8 cellular contexts compared by ENCODE assay signal in the genomic region with DNA sequence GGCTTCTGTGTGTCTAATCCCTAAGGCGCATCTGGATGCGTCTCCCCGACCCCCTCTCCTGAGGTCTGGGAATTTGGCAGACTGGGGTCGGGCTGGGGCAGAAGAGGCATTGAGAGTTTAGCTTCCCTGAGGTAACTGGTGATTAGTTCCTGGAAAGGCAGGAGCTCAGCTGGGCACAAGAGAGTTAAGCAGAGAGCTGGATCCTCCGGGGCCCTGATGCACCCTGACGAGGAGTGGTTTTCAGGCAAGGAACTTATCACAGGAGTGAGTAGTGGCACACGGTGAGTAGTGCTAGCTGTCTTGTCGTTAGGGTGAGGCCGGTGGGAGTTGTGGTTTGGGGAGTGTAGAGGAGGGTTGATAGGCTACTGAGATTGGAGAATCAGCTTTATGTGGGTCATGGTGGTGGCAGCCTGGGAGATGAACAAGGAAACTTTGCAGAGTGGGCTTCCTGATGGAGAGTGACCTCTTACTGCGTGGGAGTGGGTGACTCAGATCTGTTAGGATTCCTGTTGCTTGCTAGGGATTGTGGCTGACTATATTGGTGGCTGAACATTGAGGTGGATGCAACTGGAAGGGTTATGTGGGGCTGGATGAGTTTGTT. TPM values are rescaled to one million over a fixed set of nuclear protein-coding genes. Genes with fewer than 3 reads are reported as not detected.
DNase-seq lines count a peak whose midpoint lies in the region; ATAC-seq and TF ChIP-seq lines count a peak whose summit lies in the region.

No MANE protein-coding gene starts in this region.

- no TSS peak for BruUV-seq in A673 (replicated peaks; lab: Mats Ljungman, UMichigan)

- peak overlapping the region; percentile 61 for H3K27ac Mint-ChIP-seq in activated CD8-positive, alpha-beta memory T cell treated with anti-CD3 and anti-CD28 coated beads, Interleukin-2, amount 10 ng/mL, durations not matched to agents 7 days and 5 days
- H3K27ac Mint-ChIP-seq in naive thymus-derived CD4-positive, alpha-beta T cell = peak overlapping the region; percentile 75 to 96 (median 86)

- peak; percentile 25 for ATAC-seq in GM18505 (IDR thresholded peaks at IDR 0.05; ENCODE audit: unreplicated experiment)
- peak; percentile 38 for ATAC-seq in activated CD8-positive, alpha-beta memory T cell treated with anti-CD3 and anti-CD28 coated beads, Interleukin-2, amount 10 ng/mL, durations not matched to agents 7 days and 5 days
- ATAC-seq in naive thymus-derived CD4-positive, alpha-beta T cell = peak; percentile 26

- no peak for TF ChIP-seq CTCF in A673 (conservative IDR thresholded peaks at IDR 0.05; ENCODE audit: low read depth, low read length)
- no peak for TF ChIP-seq CTCF in esophagus squamous epithelium (IDR thresholded peaks at IDR 0.05)

- 1 to 9% methylated on average over 7 to 10 of the region's 10 CpGs for WGBS in esophagus squamous epithelium, 2 donors

- H3K4me1 Mint-ChIP-seq in activated CD8-positive, alpha-beta memory T cell treated with anti-CD3 and anti-CD28 coated beads, Interleukin-2, amount 10 ng/mL, durations not matched to agents 7 days and 5 days = peaks cover 32% of the 10 kb centered on the region
- peaks cover 21 to 62% (median 50%) of the 10 kb centered on the region in 7 donors for H3K4me1 Mint-ChIP-seq in naive thymus-derived CD4-positive, alpha-beta T cell

- DNase-seq in A673 (ENCODE audit: low spot score) (peak; percentile 13), KG1 (lab: John Stamatoyannopoulos, UW) (peak; percentile 26), esophagus squamous epithelium (lab: John Stamatoyannopoulos, UW) (no peak), stromal cell of bone marrow (ENCODE audit: low read depth) (peak; percentile 49), NCI-H345 (lab: John Stamatoyannopoulos, UW) (no peak)
- peak; percentile 59 for DNase-seq in activated CD8-positive, alpha-beta memory T cell treated with anti-CD3 and anti-CD28 coated beads, Interleukin-2, amount 10 ng/mL, durations not matched to agents 7 days and 5 days
- DNase-seq in naive thymus-derived CD4-positive, alpha-beta T cell = peak in 6 of 9 donors; percentile 3 to 56 (median 10)

- H3K9me3 ChIP-seq in A673 (ENCODE audit: low read depth, low read length, poor library complexity, severe bottlenecking) (no peaks in the 10 kb centered on the region), esophagus squamous epithelium (no peaks in the 10 kb centered on the region)
- H3K9me3 ChIP-seq in naive thymus-derived CD4-positive, alpha-beta T cell (ENCODE audit: control insufficient read depth in 2 of 3, low read length in 3 of 3) = no peaks in the 10 kb centered on the region

- H3K9me3 Mint-ChIP-seq in activated CD8-positive, alpha-beta memory T cell treated with anti-CD3 and anti-CD28 coated beads, Interleukin-2, amount 10 ng/mL, durations not matched to agents 7 days and 5 days (ENCODE audit: low read depth) = no peaks in the 10 kb centered on the region
- H3K9me3 Mint-ChIP-seq in naive thymus-derived CD4-positive, alpha-beta T cell = peaks cover 0 to 1% (median 0%) of the 10 kb centered on the region in 11 donors

- TF ChIP-seq POLR2A in GM18505 (IDR thresholded peaks at IDR 0.05; ENCODE audit: borderline replicate concordance, extremely low read depth, insufficient read depth, insufficient read length) (no peak), esophagus squamous epithelium (IDR thresholded peaks at IDR 0.05) (no peak)

- peak overlapping the region; percentile 81 for H3K4me3 Mint-ChIP-seq in activated CD8-positive, alpha-beta memory T cell treated with anti-CD3 and anti-CD28 coated beads, Interleukin-2, amount 10 ng/mL, durations not matched to agents 7 days and 5 days
- peak overlapping the region; percentile 79 to 96 (median 90) for H3K4me3 Mint-ChIP-seq in naive thymus-derived CD4-positive, alpha-beta T cell

- H3K27me3 ChIP-seq in A673 (replicated peaks; ENCODE audit: insufficient read depth, low read depth, low read length, poor library complexity) (no peaks in the 10 kb centered on the region), esophagus squamous epithelium (no peaks in the 10 kb centered on the region)
- H3K27me3 ChIP-seq in naive thymus-derived CD4-positive, alpha-beta T cell (ENCODE audit: control insufficient read depth in 2 of 2, insufficient read depth in 2 of 2, low read length in 2 of 2) = no peaks in the 10 kb centered on the region

- intact Hi-C loops in A673 (cut with micrococcal nuclease; ENCODE audit: unreplicated experiment) = no loop called here
- intact Hi-C loops in esophagus squamous epithelium (cut with DNase I) = no loop called here
- intact Hi-C loops in naive thymus-derived CD4-positive, alpha-beta T cell (cut with micrococcal nuclease) = no loop called here

- POLR2A ChIA-PET in A673 (lab: Charles Lee; ENCODE audit: low non-redundant PET) = no interaction called here
- POLR2A ChIA-PET in naive thymus-derived CD4-positive, alpha-beta T cell (lab: Charles Lee) = interaction anchor here (0.6 to 4.1 kb wide), 5 partner anchors 8 to 147 kb away, joined by 3 to 25 read pairs (median 5); partner anchors contain the start of gene DCAF1

- H3K4me1 ChIP-seq in A673 (ENCODE audit: insufficient read depth, low read length, poor library complexity, severe bottlenecking) = peaks cover 4% of the 10 kb centered on the region
- peaks cover 9 to 36% (median 16%) of the 10 kb centered on the region in 3 donors for H3K4me1 ChIP-seq in esophagus squamous epithelium
- H3K4me1 ChIP-seq in naive thymus-derived CD4-positive, alpha-beta T cell (ENCODE audit: control insufficient read depth in 2 of 2, insufficient read depth in 2 of 2, low read length in 2 of 2) = peaks cover 11 to 18% of the 10 kb centered on the region in 2 donors

- H3K36me3 ChIP-seq in A673 (ENCODE audit: insufficient read depth, low read length, poor library complexity, severe bottlenecking) = no peaks in the 10 kb centered on the region
- peaks cover 0 to 31% (median 0%) of the 10 kb centered on the region in 3 donors for H3K36me3 ChIP-seq in esophagus squamous epithelium
- H3K36me3 ChIP-seq in naive thymus-derived CD4-positive, alpha-beta T cell (ENCODE audit: control insufficient read depth in 2 of 3, insufficient read depth in 3 of 3, low read length in 3 of 3) = peaks cover 0 to 4% (median 0%) of the 10 kb centered on the region in 3 experiments

- peaks cover 9% of the 10 kb centered on the region for H3K36me3 Mint-ChIP-seq in activated CD8-positive, alpha-beta memory T cell treated with anti-CD3 and anti-CD28 coated beads, Interleukin-2, amount 10 ng/mL, durations not matched to agents 7 days and 5 days
- H3K36me3 Mint-ChIP-seq in naive thymus-derived CD4-positive, alpha-beta T cell = peaks cover 0 to 11% (median 3%) of the 10 kb centered on the region in 5 donors

- no peaks in the 10 kb centered on the region for H3K27me3 Mint-ChIP-seq in activated CD8-positive, alpha-beta memory T cell treated with anti-CD3 and anti-CD28 coated beads, Interleukin-2, amount 10 ng/mL, durations not matched to agents 7 days and 5 days
- H3K27me3 Mint-ChIP-seq in naive thymus-derived CD4-positive, alpha-beta T cell = no peaks in the 10 kb centered on the region

- CTCF ChIA-PET in A673 (lab: Charles Lee) = interaction anchor here (0.5 kb wide), 1 partner anchor 45 kb away, joined by 3 read pairs; no protein-coding TSS in a partner anchor
- CTCF ChIA-PET in activated CD8-positive, alpha-beta memory T cell treated with anti-CD3 and anti-CD28 coated beads, Interleukin-2, amount 10 ng/mL, durations not matched to agents 7 days and 5 days (lab: Charles Lee) = interaction anchor here (1.0 to 4.0 kb wide), 7 partner anchors 18 to 147 kb away, joined by 3 to 25 read pairs (median 6); partner anchors contain the start of genes DCAF1 and TEX264
- CTCF ChIA-PET in naive thymus-derived CD4-positive, alpha-beta T cell (lab: Charles Lee) = interaction anchor here (1.0 to 1.6 kb wide), 2 partner anchors 20 to 130 kb away, joined by 3 to 4 read pairs; no protein-coding TSS in a partner anchor

- peak overlapping the region; percentile 82 for H3K27ac ChIP-seq in A673 (ENCODE audit: low read depth, low read length, poor library complexity, severe bottlenecking)
- H3K27ac ChIP-seq in esophagus squamous epithelium = peak overlapping the region; percentile 86 to 92 (median 88)
- peak overlapping the region; percentile 80 for H3K27ac ChIP-seq in naive thymus-derived CD4-positive, alpha-beta T cell (ENCODE audit: low read depth, low read length)

- H3K4me3 ChIP-seq in A673 (ENCODE audit: low read depth, low read length, poor library complexity, severe bottlenecking) (peak overlapping the region; percentile 78), esophagus squamous epithelium (peak overlapping the region; percentile 57 to 96 (median 86))
- H3K4me3 ChIP-seq in naive thymus-derived CD4-positive, alpha-beta T cell (ENCODE audit: low read length) = peak overlapping the region; percentile 68

RNA-seq across cellular contexts. Expression of gene RAD54L2, which starts 0.9 kb away (rescaled TPM):
- total RNA-seq in A673 (2021) (22.0 TPM in 2 replicates), esophagus squamous epithelium (10 to 100 TPM in 3 of 4 donors, 1 to 10 TPM in 1; 8.1 to 18.7 (median 13.4) TPM)
- 10 to 100 TPM; 34.0 to 35.1 TPM for total RNA-seq in activated CD8-positive, alpha-beta memory T cell treated with anti-CD3 and anti-CD28 coated beads, Interleukin-2, amount 10 ng/mL, durations not matched to agents 7 days and 5 days
- total RNA-seq in naive thymus-derived CD4-positive, alpha-beta T cell = 10 to 100 TPM; 38.1 to 45.2 (median 40.1) TPM
- polyA plus RNA-seq in naive thymus-derived CD4-positive, alpha-beta T cell = 10 to 100 TPM; 11.2 to 16.6 TPM

RNA-seq across cellular contexts. Expression of gene DCAF1, which starts 39.6 kb away (rescaled TPM):
- total RNA-seq in A673 (2021) = 18.2 and 18.3 TPM in 2 replicates
- 10 to 100 TPM; 34.9 to 41.7 TPM for total RNA-seq in activated CD8-positive, alpha-beta memory T cell treated with anti-CD3 and anti-CD28 coated beads, Interleukin-2, amount 10 ng/mL, durations not matched to agents 7 days and 5 days
- total RNA-seq in esophagus squamous epithelium = 10 to 100 TPM; 14.4 to 20.6 (median 16.2) TPM
- total RNA-seq in naive thymus-derived CD4-positive, alpha-beta T cell = 10 to 100 TPM; 21.6 to 40.6 (median 38.9) TPM
- 10 to 100 TPM; 12.0 to 19.9 TPM for polyA plus RNA-seq in naive thymus-derived CD4-positive, alpha-beta T cell

Comparison
In these comparisons a context has a peak if more than half of its experiments do, and no peak if none do; other contexts are left out.
1. DNase-seq: peak in A673 (single experiment), KG1 (single experiment), activated CD8-positive, alpha-beta memory T cell treated with anti-CD3 and anti-CD28 coated beads, Interleukin-2, amount 10 ng/mL, durations not matched to agents 7 days and 5 days (single experiment), naive thymus-derived CD4-positive, alpha-beta T cell (6 of 9) and stromal cell of bone marrow (single experiment); none in esophagus squamous epithelium (single experiment) and NCI-H345 (single experiment).
2. Peak in every context shown above with its lines, with median percentiles within 50 percentile points of each other: H3K27ac ChIP-seq, H3K4me3 ChIP-seq and ATAC-seq.